In genomic region chr20:46689082-46689753, GRCh38 we compare ENCODE assay signal across 8 cellular contexts. TPM values are rescaled to one million over a fixed set of nuclear protein-coding genes. Genes with fewer than 3 reads are reported as not detected.
DNase-seq lines count a peak whose midpoint lies in the region; ATAC-seq, FAIRE-seq and TF ChIP-seq lines count a peak whose summit lies in the region.

TP53RK (minus strand) TSS chr20:46689444; CDS start chr20:46689414, 30 bp downstream.

- intact Hi-C loops in CD14-positive monocyte (cut with micrococcal nuclease) = loop anchor here (10.0 kb wide), 2 partner anchors 134 to 554 kb away; partner anchors contain the start of gene OCSTAMP (in 1 of the 2)
- intact Hi-C loops in dendritic cell treated with granulocyte-macrophage colony-stimulating factor and Interleukin-4, amounts not matched to agents 40 ng/mL and 50 ng/mL, for 4 days (cut with micrococcal nuclease) = no loop called here
- intact Hi-C loops in HepG2 (cut with micrococcal nuclease; ENCODE audit: unreplicated experiment) = loop anchor here (1.0 kb wide), 1 partner anchor 19 kb away; no protein-coding TSS in a partner anchor

- WGBS in HepG2 (ENCODE audit: low lambda C conversion rate) = 1% methylated on average over 37 of the region's 71 CpGs

- H3K27ac ChIP-seq in HepG2 (ENCODE audit: extremely low read length, insufficient read depth, low read length) = peak within 1 kb of the TSS; percentile 72

- in situ Hi-C loops in HepG2 (cut with HindIII; ENCODE audit: extremely low pct_ligation_motif_present, low pct_unique_long_range_greater_than_20kb) = no loop called here

- peak; percentile 81 for FAIRE-seq in HepG2 (lab: Jason Lieb, UNC)

- no peaks in the 10 kb centered on the region for H4K20me1 ChIP-seq in HepG2 (ENCODE audit: insufficient read depth, low read length)

- peaks cover 0 to 5% of the 10 kb centered on the region in 2 experiments; a peak in 1 of 5 replicates for H3K27me3 ChIP-seq in HepG2 (ENCODE audit: control insufficient read depth in 1 of 2, insufficient read depth in 2 of 2, low read length in 2 of 2)

- H3K4me2 ChIP-seq in HepG2 (ENCODE audit: low read depth, low read length) = peak within 1 kb of the TSS; percentile 89

- peaks cover 0 to 3% (median 0%) of the 10 kb centered on the region in 7 donors for H3K9me3 Mint-ChIP-seq in CD14-positive monocyte
- no peaks in the 10 kb centered on the region for H3K9me3 Mint-ChIP-seq in dendritic cell treated with granulocyte-macrophage colony-stimulating factor and Interleukin-4, amounts not matched to agents 40 ng/mL and 50 ng/mL, for 4 days

- POLR2A ChIA-PET in HepG2 (lab: Yijun Ruan, JAX) = interaction anchor here (0.6 to 2.2 kb wide), 19 partner anchors 15 to 1377 kb away, joined by 3 to 10 read pairs (median 4); no protein-coding TSS in a partner anchor

- DNase-seq in CD14-positive monocyte (ENCODE audit: low spot score) (peak; percentile 95), NCI-H748 treated with DMSO at 0.1 percent for 48 hours (lab: John Stamatoyannopoulos, UW) (peak; percentile 60), HepG2 (ENCODE audit: low spot score) (peak; percentile 81)
- peak; percentile 78 to 95 for DNase-seq in activated CD4-positive, alpha-beta T cell treated with anti-CD3 and anti-CD28 coated beads, Interleukin-2, amount 50 U/mL, for 24 hours (ENCODE audit: low read depth in 1 of 2, low spot score in 1 of 2)
- peak; percentile 98 for DNase-seq in stimulated activated CD4-positive, alpha-beta T cell treated with anti-CD3 and anti-CD28 coated beads, Interleukin-4, amount 100 ng/mL, for 1 hour

- peaks cover 19 to 25% of the 10 kb centered on the region in 2 donors for H3K36me3 Mint-ChIP-seq in CD14-positive monocyte
- H3K36me3 Mint-ChIP-seq in dendritic cell treated with granulocyte-macrophage colony-stimulating factor and Interleukin-4, amounts not matched to agents 40 ng/mL and 50 ng/mL, for 4 days (ENCODE audit: low read depth) = peaks cover 33% of the 10 kb centered on the region

- CTCF ChIA-PET in HepG2 (lab: Yijun Ruan, JAX; ENCODE audit: low intra/inter-chr PET ratio, low total read pairs) = no interaction called here

- peak; percentile 29 for TF ChIP-seq CTCF in CD14-positive monocyte (IDR thresholded peaks at IDR 0.05)
- peak; percentile 5; the same call in 1 of the 2 replicates for TF ChIP-seq CTCF in HepG2 (CRISPR knock-in tag; IDR thresholded peaks at IDR 0.05)

- peak; percentile 82 to 89 for TF ChIP-seq POLR2A in HepG2 (IDR thresholded peaks at IDR 0.05; ENCODE audit: insufficient read depth in 1 of 2, low read depth in 2 of 2, low read length in 2 of 2)

- H3K4me3 ChIP-seq in HepG2 (replicated peaks in 1 of 3; ENCODE audit: insufficient read depth in 1 of 3, low read depth in 2 of 3, low read length in 3 of 3) = peak within 1 kb of the TSS; percentile 69 to 90 (median 87)

- no peaks in the 10 kb centered on the region for H3K27me3 Mint-ChIP-seq in CD14-positive monocyte (ENCODE audit: low read depth in 3 of 3)
- no peaks in the 10 kb centered on the region for H3K27me3 Mint-ChIP-seq in dendritic cell treated with granulocyte-macrophage colony-stimulating factor and Interleukin-4, amounts not matched to agents 40 ng/mL and 50 ng/mL, for 4 days

- H3K4me3 Mint-ChIP-seq in CD14-positive monocyte = peak within 1 kb of the TSS; percentile 90 to 93
- peak within 1 kb of the TSS; percentile 85 for H3K4me3 Mint-ChIP-seq in dendritic cell treated with granulocyte-macrophage colony-stimulating factor and Interleukin-4, amounts not matched to agents 40 ng/mL and 50 ng/mL, for 4 days

- BruUV-seq in HepG2 (replicated peaks; lab: Mats Ljungman, UMichigan) = TSS peak; percentile 53

- H3K27ac Mint-ChIP-seq in CD14-positive monocyte = peak within 1 kb of the TSS; percentile 88 to 95 (median 94)
- H3K27ac Mint-ChIP-seq in dendritic cell treated with granulocyte-macrophage colony-stimulating factor and Interleukin-4, amounts not matched to agents 40 ng/mL and 50 ng/mL, for 4 days = peak within 1 kb of the TSS; percentile 93

- H3K36me3 ChIP-seq in HepG2 (replicated peaks in 1 of 2; ENCODE audit: control insufficient read depth in 1 of 2, insufficient read depth in 2 of 2, low read length in 2 of 2) = peaks cover 3 to 10% of the 10 kb centered on the region in 2 experiments; a peak in 3 of 5 replicates

- no peaks in the 10 kb centered on the region for H3K9me3 ChIP-seq in HepG2 (ENCODE audit: low read length)

- peaks cover 36% of the 10 kb centered on the region for H3K79me2 ChIP-seq in HepG2 (ENCODE audit: insufficient read depth, low read length)

- ATAC-seq in GM19372 (IDR thresholded peaks at IDR 0.05; ENCODE audit: low read depth, unreplicated experiment) = peak; percentile 90
- peak; percentile 72 for ATAC-seq in HG03558 (IDR thresholded peaks at IDR 0.05; ENCODE audit: extremely low read depth, unreplicated experiment)
- ATAC-seq in HepG2 = peak; percentile 93

- no peak for TF ChIP-seq EP300 in HepG2 (IDR thresholded peaks at IDR 0.05; ENCODE audit: low read depth in 2 of 2, low read length in 2 of 2)
- 0 out of 2 replicates have a peak, but pooled peaks have one; percentile 8 for TF ChIP-seq EP300 in HepG2 (CRISPR knock-in tag; IDR thresholded peaks at IDR 0.05; ENCODE audit: borderline replicate concordance)

- peak; percentile 62 for TF ChIP-seq RAD21 in HepG2 (CRISPR knock-in tag; IDR thresholded peaks at IDR 0.05)

- H3K4me1 ChIP-seq in HepG2 (ENCODE audit: insufficient read depth, low read length) = peaks cover 65% of the 10 kb centered on the region

- peaks cover 47% of the 10 kb centered on the region for H3K4me1 Mint-ChIP-seq in CD14-positive monocyte
- H3K4me1 Mint-ChIP-seq in dendritic cell treated with granulocyte-macrophage colony-stimulating factor and Interleukin-4, amounts not matched to agents 40 ng/mL and 50 ng/mL, for 4 days (ENCODE audit: low read depth) = peaks cover 52% of the 10 kb centered on the region

- peak within 1 kb of the TSS; percentile 81 for H2AFZ ChIP-seq in HepG2 (ENCODE audit: low read length)

- H3K9ac ChIP-seq in HepG2 (ENCODE audit: insufficient read depth, low read depth, low read length) = peak within 1 kb of the TSS; percentile 90

TF ChIP-seq in HepG2, 621 proteins besides CTCF, POLR2A, EP300 and RAD21 (continues in another document):
- TF ChIP-seq NCOA5 (CRISPR knock-in tag; IDR thresholded peaks at IDR 0.05) (no peak), RARG (CRISPR knock-in tag; IDR thresholded peaks at IDR 0.05; ENCODE audit: low read depth) (peak; percentile 97; the same call in 1 of the 2 replicates), ZBTB14 (CRISPR knock-in tag; IDR thresholded peaks at IDR 0.05) (peak; percentile 61; the same call in 1 of the 2 replicates), SOX13 (IDR thresholded peaks at IDR 0.05) (no peak), SOX13 (CRISPR knock-in tag; conservative IDR thresholded peaks at IDR 0.05 in 1 of 2, IDR thresholded peaks at IDR 0.05 in 1 of 2) (peak in 1 of 2 experiments; percentile 6; a peak in 1 of 4 replicates), NR2F2 (IDR thresholded peaks at IDR 0.05; ENCODE audit: borderline replicate concordance, low read depth) (peak; percentile 53; the same call in 1 of the 2 replicates), ZNF503 (CRISPR knock-in tag; IDR thresholded peaks at IDR 0.05) (peak; percentile 75)

RNA-seq across cellular contexts. Expression of gene TP53RK, which starts in this region (rescaled TPM):
- 10 to 100 TPM in 1 of 2 donors, 1 to 10 TPM in 1; 9.5 to 10.9 TPM for polyA plus RNA-seq in CD14-positive monocyte
- 25.5 and 31.0 TPM in 2 replicates for total RNA-seq in HepG2 (2016; rRNA removed; fragmentation: Illumina TruSeq; extraction: Trizol)
- 5.6 and 7.0 TPM in 2 replicates for total RNA-seq in HepG2 (2016; cell fraction: cytosol; rRNA removed; fragmentation: Illumina TruSeq; extraction: Trizol; ENCODE audit: low read depth)
- 26.0 and 33.1 TPM in 2 replicates for total RNA-seq in HepG2 (2016; cell fraction: insoluble cytoplasmic fraction; rRNA removed; fragmentation: Illumina TruSeq; extraction: Trizol)
- 12.6 and 14.4 TPM in 2 replicates for total RNA-seq in HepG2 (2016; cell fraction: membrane; rRNA removed; fragmentation: Illumina TruSeq; extraction: Trizol)
- total RNA-seq in HepG2 (2016; cell fraction: nucleus; rRNA removed; fragmentation: Illumina TruSeq; extraction: Trizol) = 15.4 and 17.9 TPM in 2 replicates
- 11.3 and 12.9 TPM in 2 replicates for polyA plus RNA-seq in HepG2 (2011; rRNA removed)
- polyA plus RNA-seq in HepG2 (2011; cell fraction: cytosol; rRNA removed) = 9.0 and 10.2 TPM in 2 replicates
- polyA plus RNA-seq in HepG2 (2011; cell fraction: nucleus; rRNA removed) = 4.4 and 5.3 TPM in 2 replicates
- 10.7 and 12.3 TPM in 2 replicates for polyA plus RNA-seq in HepG2 (2012)
- 3.9 and 4.7 TPM in 2 replicates for polyA plus RNA-seq in HepG2 (2016; cell fraction: cytosol; fragmentation: Illumina TruSeq; extraction: Trizol; ENCODE audit: low read depth)
- polyA plus RNA-seq in HepG2 (2016; cell fraction: insoluble cytoplasmic fraction; fragmentation: Illumina TruSeq; extraction: Trizol; ENCODE audit: low read depth) = 28.1 and 30.7 TPM in 2 replicates
- polyA plus RNA-seq in HepG2 (2016; cell fraction: membrane; fragmentation: Illumina TruSeq; extraction: Trizol; ENCODE audit: low read depth) = 7.3 and 9.0 TPM in 2 replicates
- polyA plus RNA-seq in HepG2 (2016; cell fraction: nucleus; fragmentation: Illumina TruSeq; extraction: Trizol; ENCODE audit: insufficient read depth, low read depth) = 18.2 and 18.6 TPM in 2 replicates
- 9.2 and 11.2 TPM in 2 replicates for polyA minus RNA-seq in HepG2 (2011; rRNA and poly(A)+ RNA removed; ENCODE audit: low replicate concordance)
- 10.6 and 11.6 TPM in 2 replicates for polyA minus RNA-seq in HepG2 (2011; cell fraction: cytosol; rRNA and poly(A)+ RNA removed)
- 12.6 and 13.1 TPM in 2 replicates for polyA minus RNA-seq in HepG2 (2011; cell fraction: nucleus; rRNA and poly(A)+ RNA removed)

Comparison
In these comparisons a context has a peak if more than half of its experiments do, and no peak if none do; other contexts are left out.
1. Peak in every context shown above with its lines: DNase-seq, ATAC-seq, H3K4me3 ChIP-seq and H3K27ac ChIP-seq.